In genomic region chr11:26753738-26754504, GRCh38 we compare ENCODE assay signal across 8 cellular contexts. TPM values are rescaled to one million over a fixed set of nuclear protein-coding genes. Genes with fewer than 3 reads are reported as not detected.
DNase-seq lines count a peak whose midpoint lies in the region; ATAC-seq and TF ChIP-seq lines count a peak whose summit lies in the region.

No MANE protein-coding gene starts in this region.

- H3K36me3 ChIP-seq in lower lobe of right lung = no peaks in the 10 kb centered on the region

- H3K27ac ChIP-seq in coronary artery (no peak overlapping the region), lower lobe of right lung (no peak overlapping the region)

- no peaks in the 10 kb centered on the region for H3K4me1 ChIP-seq in lower lobe of right lung

- no peaks in the 10 kb centered on the region for H3K9me3 ChIP-seq in lower lobe of right lung

- H3K4me3 ChIP-seq in coronary artery = no peak overlapping the region
- no peak overlapping the region for H3K4me3 ChIP-seq in lower lobe of right lung

- DNase-seq in AG08395 (ENCODE audit: low spot score) (peak; percentile 76), NCI-H82 treated with DMSO at 0.1 percent for 48 hours (lab: John Stamatoyannopoulos, UW; ENCODE audit: unreplicated experiment) (peak; percentile 5), coronary artery (ENCODE audit: low spot score) (no peak), lower lobe of right lung (no peak)
- no peak for DNase-seq in activated CD8-positive, alpha-beta memory T cell treated with anti-CD3 and anti-CD28 coated beads for 24 hours

- intact Hi-C loops in lower lobe of right lung (cut with DNase I) = loop anchor here (10.0 kb wide), 1 partner anchor 401 kb away; no protein-coding TSS in a partner anchor

- TF ChIP-seq CTCF in coronary artery (IDR thresholded peaks at IDR 0.05) = peak; percentile 60
- TF ChIP-seq CTCF in lower lobe of right lung (IDR thresholded peaks at IDR 0.05) = peak; percentile 60

- ATAC-seq in GM18511 (IDR thresholded peaks at IDR 0.05; ENCODE audit: unreplicated experiment) (peak; percentile 81), HG03565 (IDR thresholded peaks at IDR 0.05; ENCODE audit: unreplicated experiment) (peak; percentile 76), lower lobe of right lung (peak; percentile 58 to 71)
- ATAC-seq in activated CD4-positive, CD25-positive, alpha-beta regulatory T cell treated with anti-CD3 and anti-CD28 coated beads, Interleukin-2, amount 50 U/mL, for 24 hours = no peak

- H3K27me3 ChIP-seq in lower lobe of right lung (ENCODE audit: low read depth) = no peaks in the 10 kb centered on the region

RNA-seq across cellular contexts. Expression of gene SLC5A12, which starts 32.1 kb away (rescaled TPM):
- total RNA-seq in lower lobe of right lung = not detected

Comparison
In these comparisons a context has a peak if more than half of its experiments do, and no peak if none do; other contexts are left out.
1. DNase-seq: peak in AG08395 (single experiment) and NCI-H82 treated with DMSO at 0.1 percent for 48 hours (single experiment); none in coronary artery (single experiment), lower lobe of right lung (single experiment) and activated CD8-positive, alpha-beta memory T cell treated with anti-CD3 and anti-CD28 coated beads for 24 hours (single experiment).
2. ATAC-seq: peak in GM18511 (single experiment), HG03565 (single experiment) and lower lobe of right lung (2 of 2); none in activated CD4-positive, CD25-positive, alpha-beta regulatory T cell treated with anti-CD3 and anti-CD28 coated beads, Interleukin-2, amount 50 U/mL, for 24 hours (0 of 2).